In genomic region chr11:118310271-118310670, GRCh38 we compare ENCODE assay signal across 15 cellular contexts. TPM values are rescaled to one million over a fixed set of nuclear protein-coding genes. Genes with fewer than 3 reads are reported as not detected.
"Had no signal": no experiment of that assay in that cellular context is flagged by ENCODE, and none has a peak within 500 bp of the region (broad histone marks: within the 10 kb centered on the region; RNA-seq: fewer than 3 reads in every experiment).

No MANE protein-coding gene starts in this region.

- H3K27ac Mint-ChIP-seq: dendritic cell treated with granulocyte-macrophage colony-stimulating factor and Interleukin-4, amounts not matched to agents 40 ng/mL and 50 ng/mL, for 4 days had no signal

- H3K9me3 Mint-ChIP-seq: dendritic cell treated with granulocyte-macrophage colony-stimulating factor and Interleukin-4, amounts not matched to agents 40 ng/mL and 50 ng/mL, for 4 days had no signal

- H3K4me1 Mint-ChIP-seq: neural crest cell had no signal

- DNase-seq: activated gamma-delta T cell; cerebellar nuclear complex; sigmoid colon; SJCRH30; stimulated activated naive CD4-positive, alpha-beta T cell treated with Interleukin-2 at 50 U/mL for 16 hours; SW 1271; upper lobe of left lung had no signal

- H3K4me3 Mint-ChIP-seq: dendritic cell treated with granulocyte-macrophage colony-stimulating factor and Interleukin-4, amounts not matched to agents 40 ng/mL and 50 ng/mL, for 4 days; neural crest cell had no signal

RNA-seq across cellular contexts. Expression of gene CD3E, which starts 5.7 kb away (rescaled TPM):
- total RNA-seq: epithelial cell of proximal tubule, hepatocyte, kidney epithelial cell, neural crest cell, osteocyte, pulmonary artery endothelial cell, SJCRH30, temporal lobe had no signal
- polyA plus RNA-seq: hepatocyte had no signal

RNA-seq across cellular contexts. Expression of gene CD3D, which starts 32.2 kb away (rescaled TPM):
- total RNA-seq: epithelial cell of proximal tubule, kidney epithelial cell, neural crest cell, osteocyte, pulmonary artery endothelial cell, SJCRH30, temporal lobe had no signal

RNA-seq across cellular contexts. Expression of gene CD3G, which starts 33.9 kb away (rescaled TPM):
- total RNA-seq: epithelial cell of proximal tubule, kidney epithelial cell, neural crest cell, osteocyte, pulmonary artery endothelial cell, SJCRH30 had no signal

RNA-seq across cellular contexts. Expression of gene MPZL2, which starts 46.2 kb away (rescaled TPM):
- total RNA-seq: neural crest cell, osteocyte, SJCRH30 had no signal
